9 cellular contexts compared by ENCODE assay signal in the genomic region with DNA sequence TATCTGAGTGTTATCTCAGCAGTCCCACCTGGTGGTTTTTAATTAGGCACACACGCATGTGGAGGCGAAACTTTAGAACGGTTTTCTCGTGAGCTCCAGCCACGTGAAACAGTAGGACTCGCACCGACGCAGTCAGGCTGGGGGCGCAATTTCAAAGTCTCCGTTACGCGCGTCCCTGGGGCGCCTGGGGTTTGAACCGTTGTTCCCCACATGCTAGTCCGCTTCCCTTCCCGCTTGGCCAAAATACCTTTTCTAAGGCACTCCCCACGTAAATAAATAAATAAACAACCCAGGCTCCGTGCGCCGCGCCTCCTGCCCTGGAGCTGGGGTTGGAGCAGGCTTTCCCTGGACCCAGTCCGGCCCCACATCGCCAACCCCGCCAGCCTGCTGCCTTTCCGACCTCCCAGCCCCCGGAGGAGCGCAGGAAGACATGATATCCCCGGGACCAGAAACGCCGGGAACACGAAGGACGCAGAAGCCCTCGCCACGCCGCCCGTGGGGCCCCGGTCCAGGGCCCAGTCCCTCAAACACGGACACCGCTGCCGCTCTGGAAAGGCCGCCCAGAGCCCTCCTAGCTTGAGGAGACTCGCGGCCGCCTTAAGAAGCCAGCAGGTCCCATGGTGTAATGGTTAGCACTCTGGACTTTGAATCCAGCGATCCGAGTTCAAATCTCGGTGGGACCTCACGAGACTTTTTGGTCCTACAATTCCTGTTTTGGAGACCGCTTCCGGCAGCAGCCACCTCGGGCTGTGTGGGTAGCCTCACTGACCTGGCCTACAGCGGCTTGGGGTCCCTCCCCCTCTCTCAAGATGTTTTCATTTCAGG. TPM values are rescaled to one million over a fixed set of nuclear protein-coding genes. Genes with fewer than 3 reads are reported as not detected.
A peak's percentile ranks its signal among the peaks of the same experiment; 100 is the strongest.
DNase-seq lines count a peak whose midpoint lies in the region; ATAC-seq and TF ChIP-seq lines count a peak whose summit lies in the region.
"Had no signal": no experiment of that assay in that cellular context is flagged by ENCODE, and none has a peak within 500 bp of the region (broad histone marks: within the 10 kb centered on the region; RNA-seq: fewer than 3 reads in every experiment).

No MANE protein-coding gene starts in this region.

- ATAC-seq in CD4-positive, alpha-beta T cell (ENCODE audit: poor library complexity), result peak; percentile 52
- ATAC-seq in GM19452 (IDR thresholded peaks at IDR 0.05; ENCODE audit: unreplicated experiment), result peak; percentile 40
- peak; percentile 19 for ATAC-seq in HG03575 (IDR thresholded peaks at IDR 0.05; ENCODE audit: extremely low read depth, insufficient number of reproducible peaks, low FRiP score, unreplicated experiment)
- peak; percentile 88 to 91 for ATAC-seq in lower lobe of right lung

- peak overlapping the region; percentile 82 to 88 for H3K9ac ChIP-seq in duodenal mucosa (ENCODE audit: low read depth in 1 of 2, low read length in 2 of 2)

- H3K36me3 Mint-ChIP-seq in CD4-positive, alpha-beta T cell (ENCODE audit: low read depth), result peaks cover 16% of the 10 kb centered on the region
- peaks cover 5% of the 10 kb centered on the region for H3K36me3 Mint-ChIP-seq in activated CD4-positive, alpha-beta memory T cell treated with anti-CD3 and anti-CD28 coated beads for 36 hours

- H3K4me3 Mint-ChIP-seq in CD4-positive, alpha-beta T cell, result peak overlapping the region; percentile 93
- peak overlapping the region; percentile 83 for H3K4me3 Mint-ChIP-seq in activated CD4-positive, alpha-beta memory T cell treated with anti-CD3 and anti-CD28 coated beads for 36 hours

- CTCF ChIA-PET in CD4-positive, alpha-beta T cell (lab: Charles Lee), result interaction anchor here (0.6 to 4.9 kb wide), 12 partner anchors 11 to 1205 kb away, joined by 3 to 46 read pairs (median 5); a partner anchor contains a TSS
- CTCF ChIA-PET in activated CD4-positive, alpha-beta memory T cell treated with anti-CD3 and anti-CD28 coated beads for 36 hours (lab: Charles Lee), result interaction anchor here (1.0 to 4.3 kb wide), 10 partner anchors 9 to 364 kb away, joined by 3 to 32 read pairs (median 5); no protein-coding TSS in a partner anchor

- H3K4me3 ChIP-seq in duodenal mucosa (ENCODE audit: low read depth in 1 of 2, low read length in 2 of 2) (peak overlapping the region; percentile 75 to 76), lower lobe of right lung (peak overlapping the region; percentile 76)

- peak overlapping the region; percentile 92 for H3K27ac ChIP-seq in CD4-positive, alpha-beta T cell (ENCODE audit: low read depth, low read length)
- peak overlapping the region; percentile 97 for H3K27ac ChIP-seq in duodenal mucosa (ENCODE audit: low read depth, low read length)
- peak overlapping the region; percentile 96 for H3K27ac ChIP-seq in lower lobe of right lung

- H3K9me3 Mint-ChIP-seq in CD4-positive, alpha-beta T cell, result no peaks in the 10 kb centered on the region
- no peaks in the 10 kb centered on the region for H3K9me3 Mint-ChIP-seq in activated CD4-positive, alpha-beta memory T cell treated with anti-CD3 and anti-CD28 coated beads for 36 hours

- H3K36me3 ChIP-seq in duodenal mucosa (ENCODE audit: control insufficient read depth in 1 of 2, insufficient read depth in 2 of 2, low read length in 2 of 2) (no peaks in the 10 kb centered on the region), lower lobe of right lung (no peaks in the 10 kb centered on the region)

- peak; percentile 56 for TF ChIP-seq CTCF in CD4-positive, alpha-beta T cell (IDR thresholded peaks at IDR 0.05)
- peak; percentile 37 for TF ChIP-seq CTCF in lower lobe of right lung (IDR thresholded peaks at IDR 0.05)

- intact Hi-C loops in CD4-positive, alpha-beta T cell (cut with DNase I, micrococcal nuclease), result loop anchor here (1.0 to 10.0 kb wide), 8 partner anchors 19 to 300 kb away; a partner anchor contains a TSS
- intact Hi-C loops in activated CD4-positive, alpha-beta memory T cell treated with anti-CD3 and anti-CD28 coated beads for 36 hours (cut with micrococcal nuclease), result loop anchor here (1.0 to 10.0 kb wide), 7 partner anchors 19 to 1987 kb away; a partner anchor contains a TSS
- intact Hi-C loops in lower lobe of right lung (cut with DNase I), result no loop called here

- peaks cover 10% of the 10 kb centered on the region for H3K27me3 Mint-ChIP-seq in CD4-positive, alpha-beta T cell
- no peaks in the 10 kb centered on the region for H3K27me3 Mint-ChIP-seq in activated CD4-positive, alpha-beta memory T cell treated with anti-CD3 and anti-CD28 coated beads for 36 hours

- H3K27me3 ChIP-seq in CD4-positive, alpha-beta T cell (ENCODE audit: control insufficient read depth, insufficient read depth, low read length), result no peaks in the 10 kb centered on the region
- H3K27me3 ChIP-seq in duodenal mucosa (ENCODE audit: control insufficient read depth in 1 of 2, insufficient read depth in 2 of 2, low read length in 2 of 2) (no peaks in the 10 kb centered on the region), lower lobe of right lung (ENCODE audit: low read depth) (no peaks in the 10 kb centered on the region)

- peak; percentile 84 to 98 (median 92) for DNase-seq in CD4-positive, alpha-beta T cell
- peak; percentile 99 for DNase-seq in NCI-H82 (lab: John Stamatoyannopoulos, UW)
- peak; percentile 95 for DNase-seq in activated CD4-positive, alpha-beta memory T cell treated with anti-CD3 and anti-CD28 coated beads for 36 hours
- DNase-seq in lower lobe of right lung, result peak; percentile 90
- peak; percentile 85 to 91 (median 87) for DNase-seq in stimulated activated CD4-positive, alpha-beta T cell treated with anti-CD3 and anti-CD28 coated beads, TNF-alpha, amount 100 ng/mL, for 24 hours (ENCODE audit: low read depth in 3 of 3)

- peaks cover 4 to 9% of the 10 kb centered on the region in 2 donors for H3K4me1 ChIP-seq in duodenal mucosa (ENCODE audit: control insufficient read depth in 1 of 2, insufficient read depth in 2 of 2, low read length in 2 of 2)
- H3K4me1 ChIP-seq in lower lobe of right lung, result peaks cover 9% of the 10 kb centered on the region

- peak overlapping the region; percentile 98 for H3K27ac Mint-ChIP-seq in CD4-positive, alpha-beta T cell
- H3K27ac Mint-ChIP-seq in activated CD4-positive, alpha-beta memory T cell treated with anti-CD3 and anti-CD28 coated beads for 36 hours, result peak overlapping the region; percentile 98

- POLR2A ChIA-PET in CD4-positive, alpha-beta T cell (lab: Charles Lee), result interaction anchor here (0.6 to 4.2 kb wide), 19 partner anchors 8 to 300 kb away, joined by 3 to 64 read pairs (median 6); a partner anchor contains a TSS
- POLR2A ChIA-PET in activated CD4-positive, alpha-beta memory T cell treated with anti-CD3 and anti-CD28 coated beads for 36 hours (lab: Charles Lee), result interaction anchor here (1.0 to 3.1 kb wide), 7 partner anchors 18 to 284 kb away, joined by 4 to 14 read pairs (median 6); a partner anchor contains a TSS

- H3K9me3 ChIP-seq in CD4-positive, alpha-beta T cell (ENCODE audit: control insufficient read depth, low read length), result no peaks in the 10 kb centered on the region
- H3K9me3 ChIP-seq in duodenal mucosa (ENCODE audit: control insufficient read depth in 1 of 2, low read length in 2 of 2), result no peaks in the 10 kb centered on the region
- H3K9me3 ChIP-seq in lower lobe of right lung, result no peaks in the 10 kb centered on the region

- peaks cover 33% of the 10 kb centered on the region for H3K4me1 Mint-ChIP-seq in CD4-positive, alpha-beta T cell (ENCODE audit: low read depth)
- peaks cover 28% of the 10 kb centered on the region for H3K4me1 Mint-ChIP-seq in activated CD4-positive, alpha-beta memory T cell treated with anti-CD3 and anti-CD28 coated beads for 36 hours (ENCODE audit: low read depth)

RNA-seq across cellular contexts. Expression of a gene that starts 18.2 kb away (rescaled TPM):
- total RNA-seq in CD4-positive, alpha-beta T cell, result 1 to 10 TPM; 2.3 to 2.4 TPM
- 10 to 100 TPM; 23.2 to 29.0 TPM for total RNA-seq in activated CD4-positive, alpha-beta memory T cell treated with anti-CD3 and anti-CD28 coated beads for 36 hours
- 21.1 TPM for total RNA-seq in lower lobe of right lung

RNA-seq across cellular contexts. Expression of a gene that starts 18.4 kb away (rescaled TPM):
- 1 to 10 TPM; 5.6 to 5.8 TPM for total RNA-seq in CD4-positive, alpha-beta T cell
- 10 to 100 TPM; 19.7 to 19.8 TPM for total RNA-seq in activated CD4-positive, alpha-beta memory T cell treated with anti-CD3 and anti-CD28 coated beads for 36 hours
- total RNA-seq in lower lobe of right lung, result 46.8 TPM

RNA-seq across cellular contexts. Expression of a gene that starts 38.5 kb away (rescaled TPM):
- not detected for total RNA-seq in CD4-positive, alpha-beta T cell
- total RNA-seq in activated CD4-positive, alpha-beta memory T cell treated with anti-CD3 and anti-CD28 coated beads for 36 hours, result not detected
- 1.9 TPM for total RNA-seq in lower lobe of right lung
- total RNA-seq: subcutaneous adipose tissue had no signal

RNA-seq across cellular contexts. Expression of a gene that starts 59.6 kb away (rescaled TPM):
- under 1 TPM; 0.06 to 0.16 TPM for total RNA-seq in CD4-positive, alpha-beta T cell
- not detected for total RNA-seq in activated CD4-positive, alpha-beta memory T cell treated with anti-CD3 and anti-CD28 coated beads for 36 hours
- 0.15 TPM for total RNA-seq in lower lobe of right lung
- total RNA-seq: subcutaneous adipose tissue had no signal

Comparison
In these comparisons a context has a peak if more than half of its experiments do, and no peak if none do; other contexts are left out.
1. Peak in every context shown above with its lines: DNase-seq, ATAC-seq, H3K4me3 ChIP-seq and H3K27ac ChIP-seq.
2. ATAC-seq: peak in every context shown above with its lines; median percentile 90 in lower lobe of right lung; 52 in CD4-positive, alpha-beta T cell; 40 in GM19452; 19 in HG03575.